ENCODE assay signal across 2 cellular contexts in genomic region chr14:76101980-76102379, GRCh38.
TF ChIP-seq lines count a peak whose summit lies in the region.

No MANE protein-coding gene starts in this region.

TF ChIP-seq in HepG2, 621 proteins besides CTCF, POLR2A, EP300 and RAD21:
- TF ChIP-seq ZNF138 (CRISPR knock-in tag; IDR thresholded peaks at IDR 0.05; ENCODE audit: low read depth) (no peak), ZNF777 (CRISPR knock-in tag; IDR thresholded peaks at IDR 0.05) (no peak), SKI (IDR thresholded peaks at IDR 0.05; ENCODE audit: partially characterized antibody) (no peak), ZNF136 (CRISPR knock-in tag; IDR thresholded peaks at IDR 0.05; ENCODE audit: low read depth) (no peak), PITX1 (CRISPR knock-in tag; IDR thresholded peaks at IDR 0.05) (no peak), ZNF276 (CRISPR knock-in tag; IDR thresholded peaks at IDR 0.05; ENCODE audit: low read depth) (no peak), IKZF1 (IDR thresholded peaks at IDR 0.05) (no peak), MYNN (CRISPR knock-in tag; IDR thresholded peaks at IDR 0.05; ENCODE audit: low read depth) (no peak), SMC3 (IDR thresholded peaks at IDR 0.05; ENCODE audit: low read length) (peak; percentile 44; the same call in 1 of the 2 replicates), ZFP41 (CRISPR knock-in tag; IDR thresholded peaks at IDR 0.05; ENCODE audit: borderline replicate concordance) (no peak), RBM39 (IDR thresholded peaks at IDR 0.05; ENCODE audit: low read depth, low read length, poor library complexity, severe bottlenecking) (no peak), ZNF17 (CRISPR knock-in tag; IDR thresholded peaks at IDR 0.05) (no peak), ZNF34 (CRISPR knock-in tag; IDR thresholded peaks at IDR 0.05; ENCODE audit: borderline replicate concordance) (no peak), STAG1 (CRISPR knock-in tag; IDR thresholded peaks at IDR 0.05) (peak; percentile 73)
- TF ChIP-seq, protein P1, sequence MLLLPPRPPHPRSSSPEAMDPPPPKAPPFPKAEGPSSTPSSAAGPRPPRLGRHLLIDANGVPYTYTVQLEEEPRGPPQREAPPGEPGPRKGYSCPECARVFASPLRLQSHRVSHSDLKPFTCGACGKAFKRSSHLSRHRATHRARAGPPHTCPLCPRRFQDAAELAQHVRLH (CRISPR knock-in tag; IDR thresholded peaks at IDR 0.05; ENCODE audit: borderline replicate concordance, low read depth): no peak
TF ChIP-seq in HepG2: peak in this region for 2.

TF ChIP-seq in GM12878, 131 proteins besides CTCF, POLR2A, EP300 and RAD21:
- TF ChIP-seq NFXL1 (IDR thresholded peaks at IDR 0.05; ENCODE audit: borderline replicate concordance) (no peak), SMC3 (IDR thresholded peaks at IDR 0.05; ENCODE audit: borderline replicate concordance, low read length) (peak; percentile 33; the same call in 1 of the 2 replicates), NBN (IDR thresholded peaks at IDR 0.05) (no peak)
